ENCODE assay signal across 19 cellular contexts in genomic region chr6:169957351-169957963, GRCh38.
A peak's percentile ranks its signal among the peaks of the same experiment; 100 is the strongest.
DNase-seq lines count a peak whose midpoint lies in the region; ATAC-seq and TF ChIP-seq lines count a peak whose summit lies in the region.
"Had no signal": no experiment of that assay in that cellular context is flagged by ENCODE, and none has a peak within 500 bp of the region (broad histone marks: within the 10 kb centered on the region; RNA-seq: fewer than 3 reads in every experiment).

No MANE protein-coding gene starts in this region.

- H3K4me3 ChIP-seq in OCI-LY7 (ENCODE audit: low read depth, low read length, poor library complexity, severe bottlenecking) = no peak overlapping the region

- no TSS peak for BruUV-seq in OCI-LY7 (replicated peaks; lab: Mats Ljungman, UMichigan)

- H3K36me3 ChIP-seq in OCI-LY7 (ENCODE audit: insufficient read depth, low read length) = no peaks in the 10 kb centered on the region

- peak overlapping the region; percentile 88 for H3K27ac ChIP-seq in OCI-LY7 (ENCODE audit: low read depth, low read length, poor library complexity, severe bottlenecking)
- H3K27ac ChIP-seq: parathyroid adenoma, RWPE1 had no signal

- ATAC-seq in left lobe of liver (no peak), GM21825 (IDR thresholded peaks at IDR 0.05; ENCODE audit: unreplicated experiment) (no peak)

- peaks cover 27% of the 10 kb centered on the region for H3K4me1 ChIP-seq in OCI-LY7 (ENCODE audit: insufficient read depth, low read length, poor library complexity, severe bottlenecking)
- H3K4me1 ChIP-seq: parathyroid adenoma had no signal

- TF ChIP-seq CTCF in OCI-LY7 (conservative IDR thresholded peaks at IDR 0.05; ENCODE audit: low read length) = no peak
- no peak for TF ChIP-seq CTCF in type B pancreatic cell (conservative IDR thresholded peaks at IDR 0.05)
- no peak for TF ChIP-seq CTCF in progenitor cell of endocrine pancreas (IDR thresholded peaks at IDR 0.05; ENCODE audit: unreplicated experiment)

- peaks cover 16% of the 10 kb centered on the region for H3K4me1 Mint-ChIP-seq in activated T-cell treated with anti-CD3 and anti-CD28 coated beads, Interleukin-2, amount 50 U/mL, for 24 hours (ENCODE audit: low read depth)
- H3K4me1 Mint-ChIP-seq in type B pancreatic cell (ENCODE audit: unreplicated experiment) = peaks cover 15% of the 10 kb centered on the region
- peaks cover 12% of the 10 kb centered on the region for H3K4me1 Mint-ChIP-seq in progenitor cell of endocrine pancreas (ENCODE audit: low read depth)

- no peaks in the 10 kb centered on the region for H3K36me3 Mint-ChIP-seq in activated T-cell treated with anti-CD3 and anti-CD28 coated beads, Interleukin-2, amount 50 U/mL, for 24 hours (ENCODE audit: low read depth)
- no peaks in the 10 kb centered on the region for H3K36me3 Mint-ChIP-seq in type B pancreatic cell
- no peaks in the 10 kb centered on the region for H3K36me3 Mint-ChIP-seq in progenitor cell of endocrine pancreas (ENCODE audit: insufficient read depth)
- H3K36me3 Mint-ChIP-seq: CD4-positive, alpha-beta memory T cell had no signal

- no peaks in the 10 kb centered on the region for H3K9me3 ChIP-seq in OCI-LY7 (ENCODE audit: low read length)

- peaks cover 31% of the 10 kb centered on the region for H3K27me3 Mint-ChIP-seq in activated T-cell treated with anti-CD3 and anti-CD28 coated beads, Interleukin-2, amount 50 U/mL, for 24 hours
- peaks cover 10% of the 10 kb centered on the region for H3K27me3 Mint-ChIP-seq in type B pancreatic cell
- peaks cover 6% of the 10 kb centered on the region for H3K27me3 Mint-ChIP-seq in progenitor cell of endocrine pancreas

- H3K9me2 ChIP-seq in OCI-LY7 (ENCODE audit: insufficient read depth, low read length) = no peaks in the 10 kb centered on the region

- CTCF ChIA-PET in OCI-LY7 (lab: Charles Lee; ENCODE audit: unreplicated experiment) = interaction anchor here (0.6 kb wide), 1 partner anchor 13 kb away, joined by 3 read pairs; no protein-coding TSS in a partner anchor

- H3K27ac Mint-ChIP-seq in activated T-cell treated with anti-CD3 and anti-CD28 coated beads, Interleukin-2, amount 50 U/mL, for 24 hours = no peak overlapping the region
- no peak overlapping the region for H3K27ac Mint-ChIP-seq in type B pancreatic cell
- H3K27ac Mint-ChIP-seq in progenitor cell of endocrine pancreas = no peak overlapping the region
- H3K27ac Mint-ChIP-seq: HFFc6 had no signal

- H2AFZ ChIP-seq in OCI-LY7 (ENCODE audit: low read length) = no peak overlapping the region
- H2AFZ ChIP-seq: parathyroid adenoma had no signal

- intact Hi-C loops in OCI-LY7 (cut with micrococcal nuclease; ENCODE audit: unreplicated experiment) = no loop called here

- no peaks in the 10 kb centered on the region for H3K9me3 Mint-ChIP-seq in activated T-cell treated with anti-CD3 and anti-CD28 coated beads, Interleukin-2, amount 50 U/mL, for 24 hours
- H3K9me3 Mint-ChIP-seq in type B pancreatic cell (peaks cover 5% of the 10 kb centered on the region), progenitor cell of endocrine pancreas (ENCODE audit: low read depth) (no peaks in the 10 kb centered on the region)
- H3K9me3 Mint-ChIP-seq: CD4-positive, alpha-beta memory T cell had no signal

- POLR2A ChIA-PET in OCI-LY7 (lab: Charles Lee) = no interaction called here

- no peak overlapping the region for H3K4me3 Mint-ChIP-seq in activated T-cell treated with anti-CD3 and anti-CD28 coated beads, Interleukin-2, amount 50 U/mL, for 24 hours
- H3K4me3 Mint-ChIP-seq in type B pancreatic cell (no peak overlapping the region), progenitor cell of endocrine pancreas (ENCODE audit: low read depth) (no peak overlapping the region)
- H3K4me3 Mint-ChIP-seq: HFFc6 had no signal

- no peaks in the 10 kb centered on the region for H3K79me2 ChIP-seq in OCI-LY7 (ENCODE audit: insufficient read depth, low read depth, low read length)
- H3K79me2 ChIP-seq: parathyroid adenoma had no signal

- DNase-seq in activated T-cell treated with anti-CD3 and anti-CD28 coated beads, Interleukin-2, amount 50 U/mL, for 24 hours = peak; percentile 17
- no peak for DNase-seq in activated T-cell treated with anti-CD3 and anti-CD28 coated beads for 4 hours
- DNase-seq in OCI-LY7 (ENCODE audit: low spot score) = no peak
- peak; percentile 27 for DNase-seq in left lobe of liver (ENCODE audit: low spot score)
- peak; percentile 66 for DNase-seq in type B pancreatic cell (ENCODE audit: extremely low spot score, unreplicated experiment)
- no peak for DNase-seq in middle frontal gyrus (ENCODE audit: extremely low spot score, low spot score)
- no peak for DNase-seq in progenitor cell of endocrine pancreas (ENCODE audit: low spot score, unreplicated experiment)
- DNase-seq: activated CD4-positive, alpha-beta T cell treated with anti-CD3 and anti-CD28 coated beads for 4 hours; activated naive CD4-positive, alpha-beta T cell; CD4-positive, alpha-beta memory T cell; DMS79; HFFc6; KG1; NCI-H1092; NCI-H2081; NCI-H446 treated with DMSO at 0.1 percent for 48 hours had no signal

- H3K4me2 ChIP-seq in OCI-LY7 (ENCODE audit: low read length) = no peak overlapping the region

- H4K20me1 ChIP-seq in OCI-LY7 (ENCODE audit: insufficient read depth, low read length) = no peaks in the 10 kb centered on the region

Comparison
In these comparisons a context has a peak if more than half of its experiments do, and no peak if none do; other contexts are left out.
1. DNase-seq: peak in activated T-cell treated with anti-CD3 and anti-CD28 coated beads, Interleukin-2, amount 50 U/mL, for 24 hours (single experiment), left lobe of liver (single experiment) and type B pancreatic cell (single experiment); none in activated T-cell treated with anti-CD3 and anti-CD28 coated beads for 4 hours (single experiment), OCI-LY7 (single experiment), middle frontal gyrus (single experiment) and progenitor cell of endocrine pancreas (single experiment).